ENCODE assay signal across 8 cellular contexts in genomic region chr5:96702503-96703383, GRCh38. TPM values are rescaled to one million over a fixed set of nuclear protein-coding genes. Genes with fewer than 3 reads are reported as not detected.
DNase-seq lines count a peak whose midpoint lies in the region; ATAC-seq and TF ChIP-seq lines count a peak whose summit lies in the region.

No MANE protein-coding gene starts in this region.

- DNase-seq in NCI-H2081 (lab: John Stamatoyannopoulos, UW) (peak; percentile 71 to 83), NCI-H2081 treated with DMSO at 0.1 percent for 48 hours (lab: John Stamatoyannopoulos, UW) (no peak), NCI-H226 (peak; percentile 97), dorsolateral prefrontal cortex (peak; percentile 83 to 97 (median 94)), lower leg skin (ENCODE audit: low spot score in 2 of 2) (peak; percentile 95 to 99)
- peak; percentile 91 for DNase-seq in activated CD8-positive, alpha-beta T cell treated with anti-CD3 and anti-CD28 coated beads for 36 hours
- DNase-seq in stimulated activated CD4-positive, alpha-beta T cell treated with anti-CD3 and anti-CD28 coated beads, Interleukin-4, amount 100 ng/mL, for 1 hour: peak; percentile 80

- TF ChIP-seq POLR2A in lower leg skin (IDR thresholded peaks at IDR 0.05): peak in 1 of 2 donors; percentile 35

- H3K9me3 Mint-ChIP-seq in activated CD8-positive, alpha-beta T cell treated with anti-CD3 and anti-CD28 coated beads for 36 hours: no peaks in the 10 kb centered on the region

- WGBS in lower leg skin, 2 donors: 2 to 3% methylated on average over 46 to 60 of the region's 70 CpGs

- ATAC-seq in HG02970 (IDR thresholded peaks at IDR 0.05; ENCODE audit: low FRiP score, unreplicated experiment): peak; percentile 56
- peak; percentile 86 for ATAC-seq in activated CD8-positive, alpha-beta T cell treated with anti-CD3 and anti-CD28 coated beads for 36 hours

- TF ChIP-seq CTCF in activated CD8-positive, alpha-beta T cell treated with anti-CD3 and anti-CD28 coated beads for 36 hours (IDR thresholded peaks at IDR 0.05): no peak
- peak in 13 of 56 donors; percentile 4 to 40 (median 15) for TF ChIP-seq CTCF in dorsolateral prefrontal cortex (IDR thresholded peaks at IDR 0.05 in 54 of 56, conservative IDR thresholded peaks at IDR 0.05 in 2 of 56; ENCODE audit: low read depth in 1 of 56, partially characterized antibody in 56 of 56)
- TF ChIP-seq CTCF in lower leg skin (IDR thresholded peaks at IDR 0.05): no peak

- H3K27me3 Mint-ChIP-seq in activated CD8-positive, alpha-beta T cell treated with anti-CD3 and anti-CD28 coated beads for 36 hours: no peaks in the 10 kb centered on the region

- H3K36me3 Mint-ChIP-seq in activated CD8-positive, alpha-beta T cell treated with anti-CD3 and anti-CD28 coated beads for 36 hours (ENCODE audit: low read depth): no peaks in the 10 kb centered on the region

- peaks cover 50% of the 10 kb centered on the region for H3K4me1 Mint-ChIP-seq in activated CD8-positive, alpha-beta T cell treated with anti-CD3 and anti-CD28 coated beads for 36 hours (ENCODE audit: low read depth)

- intact Hi-C loops in activated CD8-positive, alpha-beta T cell treated with anti-CD3 and anti-CD28 coated beads for 36 hours (cut with micrococcal nuclease): loop anchor here (5.0 kb wide), 1 partner anchor 40 kb away; the partner anchor contains the start of gene CAST
- intact Hi-C loops in dorsolateral prefrontal cortex (cut with DNase I) (loop anchor here (2.0 kb wide), 1 partner anchor 40 kb away; the partner anchor contains the start of gene CAST (in 2 of the 2)), lower leg skin (cut with DNase I; ENCODE audit: low total_unique reads) (no loop called here)

- peak overlapping the region; percentile 92 for H3K4me3 Mint-ChIP-seq in activated CD8-positive, alpha-beta T cell treated with anti-CD3 and anti-CD28 coated beads for 36 hours

- CTCF ChIA-PET in activated CD8-positive, alpha-beta T cell treated with anti-CD3 and anti-CD28 coated beads for 36 hours (lab: Charles Lee): interaction anchor here (0.7 to 2.4 kb wide), 8 partner anchors 12 to 464 kb away, joined by 3 to 8 read pairs (median 3); no protein-coding TSS in a partner anchor

- peak overlapping the region; percentile 63 to 96 (median 84) for H3K4me3 ChIP-seq in dorsolateral prefrontal cortex
- H3K4me3 ChIP-seq in lower leg skin (ENCODE audit: low read depth, poor library complexity, severe bottlenecking): peak overlapping the region; percentile 50

- H3K27ac Mint-ChIP-seq in activated CD8-positive, alpha-beta T cell treated with anti-CD3 and anti-CD28 coated beads for 36 hours: peak overlapping the region; percentile 96

- POLR2A ChIA-PET in activated CD8-positive, alpha-beta T cell treated with anti-CD3 and anti-CD28 coated beads for 36 hours (lab: Charles Lee): interaction anchor here (1.0 to 2.4 kb wide), 8 partner anchors 9 to 129 kb away, joined by 3 to 15 read pairs (median 4); partner anchors contain the start of gene CAST

- H3K27me3 ChIP-seq in dorsolateral prefrontal cortex: no peaks in the 10 kb centered on the region

- H3K27ac ChIP-seq in dorsolateral prefrontal cortex: peak overlapping the region; percentile 35 to 97 (median 86)

RNA-seq across cellular contexts. Expression of gene CAST, which starts 40.6 kb away (rescaled TPM):
- 100 to 1,000 TPM; 124 to 131 TPM for total RNA-seq in activated CD8-positive, alpha-beta T cell treated with anti-CD3 and anti-CD28 coated beads for 36 hours
- total RNA-seq in dorsolateral prefrontal cortex (100 to 1,000 TPM in 89 of 120 experiments, 10 to 100 TPM in 31; 82.9 to 179 (median 108) TPM), lower leg skin (100 to 1,000 TPM; 415 to 523 (median 468) TPM)
